In the genomic region with DNA sequence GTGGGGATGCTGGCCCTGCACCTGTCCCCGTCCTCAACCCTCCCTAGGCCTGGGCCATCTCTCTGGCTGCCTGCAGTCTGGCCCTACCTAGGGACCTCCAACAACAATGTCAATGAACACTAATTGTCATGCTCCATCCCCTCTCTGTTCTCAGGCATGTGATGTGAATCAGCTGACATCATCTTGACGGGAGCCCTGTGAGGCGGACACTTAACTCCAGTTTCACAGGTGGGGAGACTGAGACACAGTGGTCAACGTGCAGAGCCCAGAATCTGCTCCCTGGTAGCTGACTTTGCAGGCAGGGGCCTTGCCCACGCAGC, we compare ENCODE assay signal across 8 cellular contexts. TPM values are rescaled to one million over a fixed set of nuclear protein-coding genes. Genes with fewer than 3 reads are reported as not detected.
A peak's percentile ranks its signal among the peaks of the same experiment; 100 is the strongest.
DNase-seq lines count a peak whose midpoint lies in the region; ATAC-seq and TF ChIP-seq lines count a peak whose summit lies in the region.

No MANE protein-coding gene starts in this region.

- peaks cover 58% of the 10 kb centered on the region for H3K4me1 Mint-ChIP-seq in stimulated activated naive CD8-positive, alpha-beta T cell treated with anti-CD3 and anti-CD28 coated beads, Interleukin-15, Interleukin-2, amounts not matched to agents 100 ng/mL and 50 ng/mL, for 24 hours (ENCODE audit: low read depth)
- peaks cover 51% of the 10 kb centered on the region for H3K4me1 Mint-ChIP-seq in chondrocyte (ENCODE audit: low read depth)

- intact Hi-C loops in vagina (cut with DNase I), result no loop called here

- H3K27me3 ChIP-seq in mucosa of stomach (ENCODE audit: control insufficient read depth, insufficient read depth, low read length), result peaks cover 4% of the 10 kb centered on the region
- H3K27me3 ChIP-seq in vagina, result no peaks in the 10 kb centered on the region

- TF ChIP-seq CTCF in chondrocyte (IDR thresholded peaks at IDR 0.05), result no peak
- no peak for TF ChIP-seq CTCF in vagina (IDR thresholded peaks at IDR 0.05)

- H3K4me3 ChIP-seq in mucosa of stomach (ENCODE audit: low read length) (peak overlapping the region; percentile 25), vagina (peak overlapping the region; percentile 82)

- peak overlapping the region; percentile 70 for H3K9ac ChIP-seq in mucosa of stomach (ENCODE audit: low read length)

- no peak for ATAC-seq in stimulated activated naive CD8-positive, alpha-beta T cell treated with anti-CD3 and anti-CD28 coated beads, Interleukin-15, Interleukin-2, amounts not matched to agents 100 U/mL and 50 U/mL, for 24 hours
- no peak for ATAC-seq in HG03432 (IDR thresholded peaks at IDR 0.05; ENCODE audit: unreplicated experiment)
- no peak for ATAC-seq in GM18907 (IDR thresholded peaks at IDR 0.05; ENCODE audit: unreplicated experiment)

- H3K36me3 ChIP-seq in mucosa of stomach (ENCODE audit: control insufficient read depth, insufficient read depth, low read length), result no peaks in the 10 kb centered on the region
- H3K36me3 ChIP-seq in vagina, result no peaks in the 10 kb centered on the region

- peaks cover 44% of the 10 kb centered on the region for H3K4me1 ChIP-seq in mucosa of stomach (ENCODE audit: control insufficient read depth, insufficient read depth, low read length)
- peaks cover 33% of the 10 kb centered on the region for H3K4me1 ChIP-seq in vagina

- H3K9me3 ChIP-seq in mucosa of stomach (ENCODE audit: control insufficient read depth, low read length) (no peaks in the 10 kb centered on the region), vagina (no peaks in the 10 kb centered on the region)

- no peaks in the 10 kb centered on the region for H3K9me3 Mint-ChIP-seq in stimulated activated naive CD8-positive, alpha-beta T cell treated with anti-CD3 and anti-CD28 coated beads, Interleukin-15, Interleukin-2, amounts not matched to agents 100 ng/mL and 50 ng/mL, for 24 hours
- no peaks in the 10 kb centered on the region for H3K9me3 Mint-ChIP-seq in chondrocyte (ENCODE audit: low read depth)

- peak overlapping the region; percentile 82 for H3K27ac ChIP-seq in vagina

- no peak overlapping the region for H3K27ac Mint-ChIP-seq in stimulated activated naive CD8-positive, alpha-beta T cell treated with anti-CD3 and anti-CD28 coated beads, Interleukin-15, Interleukin-2, amounts not matched to agents 100 ng/mL and 50 ng/mL, for 24 hours
- peak overlapping the region; percentile 9 for H3K27ac Mint-ChIP-seq in chondrocyte (ENCODE audit: unreplicated experiment)

- H3K36me3 Mint-ChIP-seq in stimulated activated naive CD8-positive, alpha-beta T cell treated with anti-CD3 and anti-CD28 coated beads, Interleukin-15, Interleukin-2, amounts not matched to agents 100 ng/mL and 50 ng/mL, for 24 hours (ENCODE audit: low read depth), result no peaks in the 10 kb centered on the region
- peaks cover 2% of the 10 kb centered on the region for H3K36me3 Mint-ChIP-seq in chondrocyte (ENCODE audit: low read depth)

- no peak for DNase-seq in stimulated activated naive CD8-positive, alpha-beta T cell treated with anti-CD3 and anti-CD28 coated beads, Interleukin-15, Interleukin-2, amounts not matched to agents 100 U/mL and 50 U/mL, for 24 hours
- no peak for DNase-seq in chondrocyte (ENCODE audit: low spot score)
- no peak for DNase-seq in vagina (ENCODE audit: extremely low spot score in 2 of 2)
- DNase-seq in NCI-H446 treated with DMSO at 0.1 percent for 48 hours (lab: John Stamatoyannopoulos, UW), result no peak

- peak overlapping the region; percentile 83 for H3K4me3 Mint-ChIP-seq in stimulated activated naive CD8-positive, alpha-beta T cell treated with anti-CD3 and anti-CD28 coated beads, Interleukin-15, Interleukin-2, amounts not matched to agents 100 ng/mL and 50 ng/mL, for 24 hours
- H3K4me3 Mint-ChIP-seq in chondrocyte (ENCODE audit: unreplicated experiment), result peak overlapping the region; percentile 93

- TF ChIP-seq POLR2A in vagina (IDR thresholded peaks at IDR 0.05), result no peak

- no peaks in the 10 kb centered on the region for H3K27me3 Mint-ChIP-seq in stimulated activated naive CD8-positive, alpha-beta T cell treated with anti-CD3 and anti-CD28 coated beads, Interleukin-15, Interleukin-2, amounts not matched to agents 100 ng/mL and 50 ng/mL, for 24 hours
- no peaks in the 10 kb centered on the region for H3K27me3 Mint-ChIP-seq in chondrocyte (ENCODE audit: low read depth)

RNA-seq across cellular contexts. Expression of a gene that starts 0.8 kb away (rescaled TPM):
- total RNA-seq in chondrocyte, result 57.1 to 59.2 TPM (median 57.6 TPM) in 3 replicates
- 33.1 TPM for total RNA-seq in vagina

RNA-seq across cellular contexts. Expression of a gene that starts 12.8 kb away (rescaled TPM):
- total RNA-seq in chondrocyte, result 2.1 to 2.8 TPM (median 2.3 TPM) in 3 replicates
- 57.2 TPM for total RNA-seq in vagina

RNA-seq across cellular contexts. Expression of a gene that starts 17.1 kb away (rescaled TPM):
- total RNA-seq in chondrocyte (15.7 to 18.5 TPM (median 18.1 TPM) in 3 replicates), vagina (20.6 TPM)

RNA-seq across cellular contexts. Expression of a gene that starts 17.6 kb away (rescaled TPM):
- total RNA-seq in chondrocyte (3.2 to 4.6 TPM (median 3.5 TPM) in 3 replicates), vagina (1.5 TPM)

RNA-seq across cellular contexts. Expression of a gene that starts 22.0 kb away (rescaled TPM):
- total RNA-seq in chondrocyte (0.55 to 1.4 TPM in 2 of 3 replicates, not detected in the other), vagina (not detected)

Comparison
In these comparisons a context has a peak if more than half of its experiments do, and no peak if none do; other contexts are left out.
1. RNA of a gene that starts 12.8 kb away (total RNA-seq): 57.2 TPM in vagina (single experiment); 2.1 to 2.8 TPM in chondrocyte; every median in the first group is over 10 times any median in the second.